Comparison of ENCODE assay signal across 6 cellular contexts in genomic region chr19:19627442-19627715, GRCh38. TPM values are rescaled to one million over a fixed set of nuclear protein-coding genes. Genes with fewer than 3 reads are reported as not detected.
DNase-seq lines count a peak whose midpoint lies in the region; ATAC-seq and TF ChIP-seq lines count a peak whose summit lies in the region.

No MANE protein-coding gene starts in this region.

- no CpG with 5 or more reads among the region's 5 CpGs for WGBS in trophoblast cell (ENCODE audit: extremely low coverage, insufficient coverage, insufficient read length)

- no peak overlapping the region for H2BK120ac ChIP-seq in trophoblast cell (ENCODE audit: insufficient read depth, low read length, poor library complexity)

- H3K4me3 Mint-ChIP-seq in MCF 10A (ENCODE audit: unreplicated experiment) = peak overlapping the region; percentile 75

- peak overlapping the region; percentile 29 for H4K12ac ChIP-seq in trophoblast cell (ENCODE audit: low read depth, low read length)

- H3K4ac ChIP-seq in trophoblast cell (ENCODE audit: low read depth, low read length) = peak overlapping the region; percentile 18

- peak overlapping the region; percentile 28 for H2AFZ ChIP-seq in trophoblast cell (ENCODE audit: insufficient read depth, low read length, poor library complexity)

- no peaks in the 10 kb centered on the region for H3K9me3 Mint-ChIP-seq in MCF 10A (ENCODE audit: unreplicated experiment)

- H3K36me3 ChIP-seq in trophoblast cell (ENCODE audit: control insufficient read depth in 1 of 2, insufficient read depth in 2 of 2, low read length in 2 of 2) = peaks cover 30 to 50% of the 10 kb centered on the region in 2 experiments

- peak overlapping the region; percentile 87 for H3K4me3 ChIP-seq in trophoblast cell (ENCODE audit: low read depth, low read length)

- peak overlapping the region; percentile 86 for H3K9ac ChIP-seq in trophoblast cell (ENCODE audit: low read length)

- CTCF ChIA-PET in MCF 10A (lab: Yijun Ruan, JAX) = interaction anchor here (0.6 to 2.1 kb wide), 4 partner anchors 22 to 95 kb away, joined by 3 to 9 read pairs (median 3); no protein-coding TSS in a partner anchor

- H2BK12ac ChIP-seq in trophoblast cell (ENCODE audit: low read length) = no peak overlapping the region

- DNase-seq in MCF 10A (ENCODE audit: unreplicated experiment) (no peak), trophoblast cell (no peak), pons (ENCODE audit: low spot score) (no peak), GM19240 (ENCODE audit: insufficient read length, low spot score) (no peak)
- no peak for DNase-seq in stimulated activated CD4-positive, alpha-beta T cell treated with anti-CD3 and anti-CD28 coated beads, Interleukin-15, amount 100 ng/mL, for 24 hours

- no peak for TF ChIP-seq CTCF in MCF 10A (IDR thresholded peaks at IDR 0.05; ENCODE audit: unreplicated experiment)

- no peaks in the 10 kb centered on the region for H3K27me3 ChIP-seq in trophoblast cell (ENCODE audit: insufficient read depth, low read length)

- intact Hi-C loops in MCF 10A (cut with micrococcal nuclease) = loop anchor here (5.0 kb wide), 1 partner anchor 75 kb away; no protein-coding TSS in a partner anchor

- H3K18ac ChIP-seq in trophoblast cell (ENCODE audit: low read length) = peak overlapping the region; percentile 44

- peak overlapping the region; percentile 19 for H3K14ac ChIP-seq in trophoblast cell (ENCODE audit: low read length)

- H3K4me1 Mint-ChIP-seq in MCF 10A (ENCODE audit: insufficient read depth, unreplicated experiment) = peaks cover 13% of the 10 kb centered on the region

- no peak overlapping the region for H3K23ac ChIP-seq in trophoblast cell (ENCODE audit: low read length)

- BruUV-seq in MCF 10A (replicated peaks; lab: Mats Ljungman, UMichigan) = no TSS peak

- H3K27ac Mint-ChIP-seq in MCF 10A (ENCODE audit: low read depth, unreplicated experiment) = peak overlapping the region; percentile 37

- peak overlapping the region; percentile 72 for H3K4me2 ChIP-seq in trophoblast cell (ENCODE audit: low read length)

- peaks cover 16% of the 10 kb centered on the region for H3K79me1 ChIP-seq in trophoblast cell (ENCODE audit: low read length)

- peak; percentile 11 for ATAC-seq in HG03354 (IDR thresholded peaks at IDR 0.05; ENCODE audit: poor library complexity, severe bottlenecking, unreplicated experiment)

- H3K27ac ChIP-seq in trophoblast cell (ENCODE audit: low read depth, low read length) = no peak overlapping the region

- H3K9me3 ChIP-seq in trophoblast cell (ENCODE audit: insufficient read depth, low read depth, low read length) = peaks cover 2% of the 10 kb centered on the region

- H3K4me1 ChIP-seq in trophoblast cell (ENCODE audit: control insufficient read depth in 1 of 2, insufficient read depth in 2 of 2, low read length in 2 of 2) = peaks cover 7 to 16% of the 10 kb centered on the region in 2 experiments

- POLR2A ChIA-PET in MCF 10A (lab: Yijun Ruan, JAX) = interaction anchor here (0.8 to 2.2 kb wide), 5 partner anchors 11 to 111 kb away, joined by 4 to 16 read pairs (median 7); partner anchors contain the start of gene NDUFA13

- H4K91ac ChIP-seq in trophoblast cell (ENCODE audit: low read depth, low read length) = peak overlapping the region; percentile 56

- peaks cover 8% of the 10 kb centered on the region for H3K79me2 ChIP-seq in trophoblast cell (ENCODE audit: control insufficient read depth, insufficient read depth, low read length, poor library complexity)

- peak overlapping the region; percentile 73 for H4K8ac ChIP-seq in trophoblast cell (ENCODE audit: low read depth, low read length)

- H2BK5ac ChIP-seq in trophoblast cell (ENCODE audit: low read depth, low read length, poor library complexity) = no peak overlapping the region

- H3K27me3 Mint-ChIP-seq in MCF 10A (ENCODE audit: insufficient read depth, unreplicated experiment) = no peaks in the 10 kb centered on the region

- H2AK5ac ChIP-seq in trophoblast cell (ENCODE audit: low read length) = no peak overlapping the region

- peaks cover 30% of the 10 kb centered on the region for H3K36me3 Mint-ChIP-seq in MCF 10A (ENCODE audit: insufficient read depth, unreplicated experiment)

RNA-seq across cellular contexts. Expression of gene LPAR2, which starts 0.6 kb away (rescaled TPM):
- 15.5 and 17.4 TPM in 2 replicates for total RNA-seq in MCF 10A (2022)
- 39.2 and 41.2 TPM in 2 replicates for polyA plus RNA-seq in trophoblast cell (2013)

RNA-seq across cellular contexts. Expression of gene PBX4, which starts 8.9 kb away (rescaled TPM):
- 0.30 TPM in 1 of 2 replicates, not detected in the other for total RNA-seq in MCF 10A (2022)
- 1.4 TPM in 2 replicates for polyA plus RNA-seq in trophoblast cell (2013)

RNA-seq across cellular contexts. Expression of gene GMIP, which starts 16.1 kb away (rescaled TPM):
- total RNA-seq in MCF 10A (2022) = 9.1 and 10.1 TPM in 2 replicates
- 15.7 and 17.3 TPM in 2 replicates for polyA plus RNA-seq in trophoblast cell (2013)

RNA-seq across cellular contexts. Expression of gene ATP13A1, which starts 36.1 kb away (rescaled TPM):
- 63.9 and 67.2 TPM in 2 replicates for total RNA-seq in MCF 10A (2022)
- polyA plus RNA-seq in trophoblast cell (2013) = 36.9 and 40.8 TPM in 2 replicates

RNA-seq across cellular contexts. Expression of gene ZNF101, which starts 41.3 kb away (rescaled TPM):
- total RNA-seq in MCF 10A (2022) = 8.6 and 9.2 TPM in 2 replicates
- polyA plus RNA-seq in trophoblast cell (2013) = 10.6 and 11.9 TPM in 2 replicates
